8 cellular contexts compared by ENCODE assay signal in the genomic region with DNA sequence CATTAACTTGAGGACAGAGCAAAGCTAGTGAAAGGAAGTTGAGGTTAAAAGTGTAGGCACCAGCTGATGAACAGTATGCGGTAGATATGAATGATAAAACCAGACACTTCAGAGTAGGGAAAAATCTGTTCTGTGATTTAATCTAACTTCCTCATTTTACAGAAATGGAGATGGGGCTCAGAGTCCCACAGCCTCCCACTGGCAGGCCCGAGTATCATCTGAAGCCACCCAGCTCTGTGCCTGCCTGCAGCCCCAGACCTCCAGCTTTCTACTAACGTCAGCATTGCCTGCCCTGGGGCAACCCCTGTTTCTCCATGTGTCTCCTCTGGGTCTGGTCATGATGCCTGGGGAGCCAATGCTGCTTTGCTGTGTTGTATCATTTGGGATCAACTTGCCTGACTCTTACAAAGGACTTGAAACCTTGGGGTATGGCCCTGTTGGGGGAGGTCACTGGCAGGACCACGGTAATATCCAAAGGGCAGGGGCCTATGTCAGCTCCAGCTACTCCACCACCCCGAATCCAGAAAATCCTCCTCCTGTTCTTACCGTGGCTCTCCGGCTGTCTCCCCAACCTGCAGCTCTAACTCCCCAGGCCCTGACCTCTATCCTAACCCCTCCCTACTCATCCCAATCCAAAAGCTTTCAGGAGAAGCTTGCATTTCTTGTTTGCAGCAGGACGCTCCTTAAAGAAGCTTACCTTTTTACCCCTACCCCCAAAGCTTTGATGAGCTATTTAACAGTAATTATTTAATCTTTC. TPM values are rescaled to one million over a fixed set of nuclear protein-coding genes. Genes with fewer than 3 reads are reported as not detected.
DNase-seq lines count a peak whose midpoint lies in the region; ATAC-seq and TF ChIP-seq lines count a peak whose summit lies in the region.

No MANE protein-coding gene starts in this region.

- no peaks in the 10 kb centered on the region for H3K27me3 ChIP-seq in osteoblast (ENCODE audit: insufficient read depth, low read length)

- H3K27ac Mint-ChIP-seq in activated naive CD4-positive, alpha-beta T cell treated with anti-CD3 and anti-CD28 coated beads, Interleukin-2, amount 10 ng/mL, durations not matched to agents 7 days and 5 days, result no peak overlapping the region

- no peaks in the 10 kb centered on the region for H3K36me3 Mint-ChIP-seq in activated naive CD4-positive, alpha-beta T cell treated with anti-CD3 and anti-CD28 coated beads, Interleukin-2, amount 10 ng/mL, durations not matched to agents 7 days and 5 days

- DNase-seq in GM12865 (ENCODE audit: low read depth) (peak; percentile 37), inferior parietal cortex (ENCODE audit: extremely low spot score) (no peak), osteoblast (ENCODE audit: insufficient read length, low spot score, missing footprints) (no peak), T-helper 9 cell (no peak), NCI-H2227 treated with DMSO at 0.1 percent for 48 hours (lab: John Stamatoyannopoulos, UW) (no peak)
- peak; percentile 23 for DNase-seq in activated naive CD4-positive, alpha-beta T cell treated with anti-CD3 and anti-CD28 coated beads, Interleukin-2, amount 10 ng/mL, durations not matched to agents 7 days and 5 days

- H3K9me3 Mint-ChIP-seq in activated naive CD4-positive, alpha-beta T cell treated with anti-CD3 and anti-CD28 coated beads, Interleukin-2, amount 10 ng/mL, durations not matched to agents 7 days and 5 days, result peaks cover 4% of the 10 kb centered on the region

- no peak overlapping the region for H2AFZ ChIP-seq in osteoblast (ENCODE audit: low read length)

- no peaks in the 10 kb centered on the region for H3K9me3 ChIP-seq in osteoblast (ENCODE audit: low read depth, low read length)

- no peaks in the 10 kb centered on the region for H3K4me1 ChIP-seq in osteoblast (ENCODE audit: insufficient read depth, low read length)

- H4K20me1 ChIP-seq in osteoblast (ENCODE audit: insufficient read depth, low read length), result no peaks in the 10 kb centered on the region

- CTCF ChIA-PET in activated naive CD4-positive, alpha-beta T cell treated with anti-CD3 and anti-CD28 coated beads, Interleukin-2, amount 10 ng/mL, durations not matched to agents 7 days and 5 days (lab: Charles Lee), result no interaction called here

- TF ChIP-seq CTCF in GM12865 (IDR thresholded peaks at IDR 0.05; ENCODE audit: insufficient read depth, low read depth, low read length, missing control alignments), result peak; percentile 4
- no peak for TF ChIP-seq CTCF in osteoblast (IDR thresholded peaks at IDR 0.05; ENCODE audit: extremely low read depth, low read depth, low read length)

- H3K4me3 ChIP-seq in GM12865 (ENCODE audit: low read depth, low read length) (no peak overlapping the region), osteoblast (ENCODE audit: insufficient read depth, low read length) (no peak overlapping the region)

- H3K4me3 Mint-ChIP-seq in activated naive CD4-positive, alpha-beta T cell treated with anti-CD3 and anti-CD28 coated beads, Interleukin-2, amount 10 ng/mL, durations not matched to agents 7 days and 5 days, result no peak overlapping the region

- H3K4me1 Mint-ChIP-seq in activated naive CD4-positive, alpha-beta T cell treated with anti-CD3 and anti-CD28 coated beads, Interleukin-2, amount 10 ng/mL, durations not matched to agents 7 days and 5 days, result peaks cover 18% of the 10 kb centered on the region

- H3K27me3 Mint-ChIP-seq in activated naive CD4-positive, alpha-beta T cell treated with anti-CD3 and anti-CD28 coated beads, Interleukin-2, amount 10 ng/mL, durations not matched to agents 7 days and 5 days, result peaks cover 7% of the 10 kb centered on the region

- no peaks in the 10 kb centered on the region for H3K79me2 ChIP-seq in osteoblast (ENCODE audit: insufficient read depth, low read length)

- no peaks in the 10 kb centered on the region for H3K36me3 ChIP-seq in osteoblast (ENCODE audit: insufficient read depth, low read length)

- no peak overlapping the region for H3K27ac ChIP-seq in osteoblast (ENCODE audit: low read depth, low read length)

- ATAC-seq in GM21390 (IDR thresholded peaks at IDR 0.05; ENCODE audit: unreplicated experiment) (peak; percentile 90), HG03558 (IDR thresholded peaks at IDR 0.05; ENCODE audit: extremely low read depth, unreplicated experiment) (peak; percentile 91)

- H3K4me2 ChIP-seq in osteoblast (ENCODE audit: insufficient read depth, low read length), result no peak overlapping the region

RNA-seq across cellular contexts. Expression of a gene that starts 56.2 kb away (rescaled TPM):
- total RNA-seq in osteoblast, result not detected in 2 replicates

Comparison
In these comparisons a context has a peak if more than half of its experiments do, and no peak if none do; other contexts are left out.
1. DNase-seq: peak in GM12865 (single experiment) and activated naive CD4-positive, alpha-beta T cell treated with anti-CD3 and anti-CD28 coated beads, Interleukin-2, amount 10 ng/mL, durations not matched to agents 7 days and 5 days (single experiment); none in inferior parietal cortex (single experiment), osteoblast (single experiment), T-helper 9 cell (single experiment) and NCI-H2227 treated with DMSO at 0.1 percent for 48 hours (single experiment).